In genomic region chr16:31301708-31302400, GRCh38 we compare ENCODE assay signal across 12 cellular contexts. TPM values are rescaled to one million over a fixed set of nuclear protein-coding genes. Genes with fewer than 3 reads are reported as not detected.
A peak's percentile ranks its signal among the peaks of the same experiment; 100 is the strongest.
DNase-seq lines count a peak whose midpoint lies in the region; ATAC-seq and TF ChIP-seq lines count a peak whose summit lies in the region.
"Had no signal": no experiment of that assay in that cellular context is flagged by ENCODE, and none has a peak within 500 bp of the region (broad histone marks: within the 10 kb centered on the region; RNA-seq: fewer than 3 reads in every experiment).

No MANE protein-coding gene starts in this region.

- RAD21 ChIA-PET in HCT116 (lab: Charles Lee; ENCODE audit: low non-redundant PET in 1 of 2, low total read pairs in 2 of 2, uncharacterized antibody in 2 of 2, unreplicated experiment in 2 of 2) = no interaction called here

- intact Hi-C loops in HCT116 (cut with micrococcal nuclease) = no loop called here
- intact Hi-C loops in left lung (cut with DNase I) = no loop called here

- H3K4me1 ChIP-seq in BLaER1 treated with 17β-estradiol and CSF1 and Interleukin-3, amounts not matched to agents 10 nM and 100 nM = peaks cover 0 to 49% (median 36%) of the 10 kb centered on the region in 10 experiments; a peak in 19 of 20 replicates
- H3K4me1 ChIP-seq in HCT116 (ENCODE audit: control insufficient read depth in 1 of 2, insufficient read depth in 2 of 2, low read length in 2 of 2) = no peaks in the 10 kb centered on the region
- H3K4me1 ChIP-seq in left lung = peaks cover 0 to 18% of the 10 kb centered on the region in 2 donors
- H3K4me1 ChIP-seq: parathyroid adenoma had no signal

- H3K79me2 ChIP-seq in HCT116 (ENCODE audit: insufficient read depth, low read length) = no peaks in the 10 kb centered on the region
- H3K79me2 ChIP-seq: parathyroid adenoma had no signal

- H3K9me3 ChIP-seq in BLaER1 treated with 17β-estradiol and CSF1 and Interleukin-3, amounts not matched to agents 10 nM and 100 nM (replicated peaks in 1 of 11) = peaks cover 0 to 25% (median 10%) of the 10 kb centered on the region in 11 experiments; a peak in 15 of 22 replicates
- H3K9me3 ChIP-seq in HCT116 (ENCODE audit: control insufficient read depth in 1 of 2, insufficient read depth in 1 of 2, low read depth in 1 of 2, low read length in 2 of 2) (no peaks in the 10 kb centered on the region), left lung (no peaks in the 10 kb centered on the region)
- H3K9me3 ChIP-seq: thoracic aorta had no signal

- ATAC-seq in HCT116 (peak; percentile 53; the same call in 1 of the 2 replicates), left lung (peak; percentile 93), HG02610 (IDR thresholded peaks at IDR 0.05; ENCODE audit: unreplicated experiment) (no peak), GM18517 (IDR thresholded peaks at IDR 0.05; ENCODE audit: unreplicated experiment) (no peak), GM19035 (IDR thresholded peaks at IDR 0.05; ENCODE audit: unreplicated experiment) (no peak)

- H3K4me3 ChIP-seq in BLaER1 treated with 17β-estradiol and CSF1 and Interleukin-3, amounts not matched to agents 10 nM and 100 nM = peak overlapping the region in 3 of 10 experiments; percentile 5 to 30 (median 10); a peak in 5 of 20 replicates
- H3K4me3 ChIP-seq in HCT116 (replicated peaks in 1 of 2; ENCODE audit: low read depth in 1 of 2, low read length in 2 of 2) (no peak overlapping the region), left lung (no peak overlapping the region)
- H3K4me3 ChIP-seq: thoracic aorta had no signal

- DNase-seq in HCT116 (ENCODE audit: low read depth, low spot score) (no peak), UCSD-AML1 (lab: John Stamatoyannopoulos, UW; ENCODE audit: unreplicated experiment) (peak; percentile 28), left lung (no peak), T1000 (lab: John Stamatoyannopoulos, UW) (no peak)
- DNase-seq: NCI-H1092 had no signal

- no peak overlapping the region for H2AFZ ChIP-seq in HCT116 (ENCODE audit: low read depth, low read length, poor library complexity, severe bottlenecking)
- H2AFZ ChIP-seq: parathyroid adenoma had no signal

- no peak for TF ChIP-seq CTCF in HCT116 (IDR thresholded peaks at IDR 0.05 in 2 of 3, conservative IDR thresholded peaks at IDR 0.05 in 1 of 3; ENCODE audit: borderline replicate concordance in 1 of 3, insufficient read depth in 1 of 3, low read depth in 2 of 3, low read length in 2 of 3)
- no peak for TF ChIP-seq CTCF in left lung (IDR thresholded peaks at IDR 0.05)

- peaks cover 0 to 78% (median 0%) of the 10 kb centered on the region in 11 experiments; a peak in 8 of 22 replicates for H3K36me3 ChIP-seq in BLaER1 treated with 17β-estradiol and CSF1 and Interleukin-3, amounts not matched to agents 10 nM and 100 nM
- H3K36me3 ChIP-seq in HCT116 (ENCODE audit: control insufficient read depth in 1 of 2, insufficient read depth in 2 of 2, low read length in 2 of 2) (no peaks in the 10 kb centered on the region), left lung (peaks cover 0 to 28% of the 10 kb centered on the region in 2 donors)
- H3K36me3 ChIP-seq: thoracic aorta had no signal

- H3K9ac ChIP-seq in BLaER1 treated with 17β-estradiol and CSF1 and Interleukin-3, amounts not matched to agents 10 nM and 100 nM = peak overlapping the region in 8 of 11 experiments; percentile 34 to 61 (median 52); a peak in 13 of 22 replicates
- no peak overlapping the region for H3K9ac ChIP-seq in HCT116 (ENCODE audit: low read length)
- H3K9ac ChIP-seq: parathyroid adenoma had no signal

- peaks cover 0 to 15% (median 0%) of the 10 kb centered on the region in 11 experiments; a peak in 1 of 22 replicates for H4K20me1 ChIP-seq in BLaER1 treated with 17β-estradiol and CSF1 and Interleukin-3, amounts not matched to agents 10 nM and 100 nM
- no peaks in the 10 kb centered on the region for H4K20me1 ChIP-seq in HCT116 (ENCODE audit: insufficient read depth)

- H3K4me2 ChIP-seq in BLaER1 treated with 17β-estradiol and CSF1 and Interleukin-3, amounts not matched to agents 10 nM and 100 nM = peak overlapping the region; percentile 18 to 73 (median 59); a peak in 18 of 22 replicates
- H3K4me2 ChIP-seq in HCT116 (ENCODE audit: low read length) = no peak overlapping the region

- no peaks in the 10 kb centered on the region for H3K27me3 ChIP-seq in BLaER1 treated with 17β-estradiol and CSF1 and Interleukin-3, amounts not matched to agents 10 nM and 100 nM
- H3K27me3 ChIP-seq in HCT116 (ENCODE audit: insufficient read depth, low read length) (peaks cover 11% of the 10 kb centered on the region; the same call in 1 of the 2 replicates), left lung (peaks cover 0 to 8% of the 10 kb centered on the region in 2 donors)

- TF ChIP-seq POLR2A in HCT116 (IDR thresholded peaks at IDR 0.05; ENCODE audit: borderline replicate concordance, extremely low read depth, insufficient read depth, insufficient read length) = no peak

- TF ChIP-seq RAD21 in HCT116 (IDR thresholded peaks at IDR 0.05; ENCODE audit: low read depth) = 0 out of 2 replicates have a peak, but pooled peaks have one; percentile 7

- peak overlapping the region; percentile 58 to 81 (median 78); a peak in 21 of 22 replicates for H3K27ac ChIP-seq in BLaER1 treated with 17β-estradiol and CSF1 and Interleukin-3, amounts not matched to agents 10 nM and 100 nM
- H3K27ac ChIP-seq in HCT116 (ENCODE audit: low read depth, low read length) = no peak overlapping the region
- peak overlapping the region; percentile 37 to 53 for H3K27ac ChIP-seq in left lung
- H3K27ac ChIP-seq: parathyroid adenoma had no signal

- BruUV-seq in HCT116 (replicated peaks; lab: Mats Ljungman, UMichigan) = no TSS peak

- CTCF ChIA-PET in HCT116 (lab: Charles Lee) = interaction anchor here (0.6 to 0.7 kb wide), 2 partner anchors 160 to 207 kb away, joined by 4 to 9 read pairs; partner anchors contain the start of gene RUSF1

- H3K9me2 ChIP-seq in HCT116 (ENCODE audit: insufficient read depth) = no peaks in the 10 kb centered on the region

- POLR2A ChIA-PET in HCT116 (lab: Charles Lee) = no interaction called here

TF ChIP-seq in HCT116, 20 proteins besides CTCF, POLR2A, EP300 and RAD21:
- no peak for TF ChIP-seq REST (IDR thresholded peaks at IDR 0.05; ENCODE audit: low read depth)
- peak; percentile 72 for TF ChIP-seq CEBPB (IDR thresholded peaks at IDR 0.05; ENCODE audit: low read depth)
- no peak for TF ChIP-seq EZH2 (IDR thresholded peaks at IDR 0.05)
- no peak for TF ChIP-seq YY1 (IDR thresholded peaks at IDR 0.05; ENCODE audit: extremely low read depth, insufficient replicate concordance, low read depth, low read length)
- no peak for TF ChIP-seq SRF (IDR thresholded peaks at IDR 0.05; ENCODE audit: low read depth)
- no peak for TF ChIP-seq POLR2AphosphoS5 (IDR thresholded peaks at IDR 0.05; ENCODE audit: low read depth, low read length)
- TF ChIP-seq TCF7L2 (IDR thresholded peaks at IDR 0.05; ENCODE audit: borderline replicate concordance, extremely low read depth, insufficient read depth, insufficient read length) = no peak

RNA-seq across cellular contexts. Expression of gene ITGAM, which starts 42.1 kb away (rescaled TPM):
- total RNA-seq in HCT116 (2021; ENCODE audit: unreplicated experiment) = 1.7 TPM
- polyA plus RNA-seq in HCT116 (2012) = 0.18 and 0.30 TPM in 2 replicates
- 10 to 100 TPM; 44.5 to 91.3 TPM for total RNA-seq in left lung
- total RNA-seq: endothelial cell of umbilical vein had no signal
- polyA plus RNA-seq: endothelial cell of umbilical vein had no signal

RNA-seq across cellular contexts. Expression of gene ITGAX, which starts 53.1 kb away (rescaled TPM):
- total RNA-seq in HCT116 (2021; ENCODE audit: unreplicated experiment) (1.9 TPM), left lung (100 to 1,000 TPM in 1 of 2 donors, 10 to 100 TPM in 1; 71.5 to 134 TPM)
- polyA plus RNA-seq in HCT116 (2012) = 2.0 and 2.6 TPM in 2 replicates

Comparison
In these comparisons a context has a peak if more than half of its experiments do, and no peak if none do; other contexts are left out.
1. ATAC-seq: peak in HCT116 (single experiment) and left lung (single experiment); none in HG02610 (single experiment), GM18517 (single experiment) and GM19035 (single experiment).
2. RNA of gene ITGAM, which starts 42.1 kb away (total RNA-seq): 44.5 to 91.3 TPM in left lung; 1.7 TPM in HCT116 (single experiment); every median in the first group is over 10 times any median in the second.
3. RNA of gene ITGAX, which starts 53.1 kb away (total RNA-seq): 71.5 to 134 TPM in left lung; 1.9 TPM in HCT116 (single experiment); every median in the first group is over 10 times any median in the second.